9 cellular contexts compared by ENCODE assay signal in genomic region chr21:37551406-37552355, GRCh38.
DNase-seq lines count a peak whose midpoint lies in the region; ATAC-seq and TF ChIP-seq lines count a peak whose summit lies in the region.
"Had no signal": no experiment of that assay in that cellular context is flagged by ENCODE, and none has a peak within 500 bp of the region (broad histone marks: within the 10 kb centered on the region; RNA-seq: fewer than 3 reads in every experiment).

No MANE protein-coding gene starts in this region.

- H3K4me1 Mint-ChIP-seq in activated naive CD8-positive, alpha-beta T cell treated with anti-CD3 and anti-CD28 coated beads for 36 hours: peaks cover 18% of the 10 kb centered on the region

- in situ Hi-C loops in IMR-90 (cut with MboI; ENCODE audit: low sequenced_read_pairs): no loop called here

- DNase-seq in IMR-90: no peak
- DNase-seq in RPMI7951 (ENCODE audit: low read depth): peak; percentile 43
- no peak for DNase-seq in left cardiac atrium
- no peak for DNase-seq in sciatic nerve (ENCODE audit: low spot score)
- no peak for DNase-seq in NCI-H226
- no peak for DNase-seq in activated naive CD8-positive, alpha-beta T cell treated with anti-CD3 and anti-CD28 coated beads for 36 hours
- DNase-seq in activated T-cell treated with anti-CD3 and anti-CD28 coated beads, Interleukin-2, amount 50 U/mL, for 1 hour: no peak
- DNase-seq: effector memory CD4-positive, alpha-beta T cell; stimulated activated CD4-positive, alpha-beta T cell treated with anti-CD3 and anti-CD28 coated beads, Interleukin-4, amount 100 ng/mL, for 1 hour had no signal

- H3K18ac ChIP-seq in IMR-90 (ENCODE audit: low read depth, low read length): no peak overlapping the region

- no peaks in the 10 kb centered on the region for H4K20me1 ChIP-seq in IMR-90 (ENCODE audit: insufficient read depth, low read length)

- POLR2A ChIA-PET in IMR-90 (lab: Charles Lee; ENCODE audit: unreplicated experiment): no interaction called here

- no peak overlapping the region for H2BK15ac ChIP-seq in IMR-90 (ENCODE audit: low read depth, low read length)

- H3K23ac ChIP-seq in IMR-90 (ENCODE audit: low read depth, low read length): no peak overlapping the region

- dilution Hi-C loops in IMR-90 (cut with HindIII; ENCODE audit: low sequenced_read_pairs, unreplicated experiment): no loop called here

- no peak overlapping the region for H3K9ac ChIP-seq in IMR-90 (ENCODE audit: low read depth, low read length)

- no peak overlapping the region for H2BK20ac ChIP-seq in IMR-90 (ENCODE audit: low read depth, low read length)

- WGBS in IMR-90 (ENCODE audit: extremely low coverage in 2 of 2, insufficient read length in 1 of 2), 2 experiments: 61% methylated on average over 2 of the region's 22 CpGs; no CpG with 5 or more reads in 1 of the 2 experiments

- H3K36me3 ChIP-seq in IMR-90 (ENCODE audit: control insufficient read depth, insufficient read depth, low read length): no peaks in the 10 kb centered on the region

- no peak overlapping the region; the same call in 1 of the 2 replicates for H3K4me2 ChIP-seq in IMR-90 (ENCODE audit: low read depth, low read length)

- H4K8ac ChIP-seq in IMR-90 (ENCODE audit: low read depth in 2 of 2, low read length in 2 of 2): no peak overlapping the region

- H3K27ac Mint-ChIP-seq in activated naive CD8-positive, alpha-beta T cell treated with anti-CD3 and anti-CD28 coated beads for 36 hours: no peak overlapping the region

- H3K14ac ChIP-seq in IMR-90 (replicated peaks; ENCODE audit: low read depth, low read length): no peak overlapping the region

- BruUV-seq in IMR-90 (replicated peaks; lab: Mats Ljungman, UMichigan): no TSS peak

- H3K4me3 Mint-ChIP-seq in activated naive CD8-positive, alpha-beta T cell treated with anti-CD3 and anti-CD28 coated beads for 36 hours: no peak overlapping the region

- H3K9me1 ChIP-seq in IMR-90 (ENCODE audit: insufficient read depth, low read length): no peaks in the 10 kb centered on the region

- TF ChIP-seq CTCF in IMR-90 (conservative IDR thresholded peaks at IDR 0.05; ENCODE audit: low read depth, low read length): no peak

- peaks cover 13% of the 10 kb centered on the region for H3K27me3 ChIP-seq in IMR-90 (ENCODE audit: control insufficient read depth, insufficient read depth, low read length)

- no peak overlapping the region for H4K91ac ChIP-seq in IMR-90 (ENCODE audit: insufficient read depth, low read depth, low read length)

- peak; percentile 59 for ATAC-seq in IMR-90 (ENCODE audit: low read depth)
- ATAC-seq in left cardiac atrium: peak; percentile 31 to 51
- ATAC-seq in sciatic nerve: peak; percentile 30

- no peak for TF ChIP-seq RAD21 in IMR-90 (IDR thresholded peaks at IDR 0.05; ENCODE audit: low read length)

- H3K27ac ChIP-seq in IMR-90 (ENCODE audit: insufficient read depth, low read length): no peak overlapping the region

- no peaks in the 10 kb centered on the region for H3K9me3 ChIP-seq in IMR-90 (ENCODE audit: control insufficient read depth, insufficient read depth, low read length)

- peak overlapping the region; percentile 44 for H2AFZ ChIP-seq in IMR-90 (replicated peaks; ENCODE audit: low read length, poor library complexity)

- no peaks in the 10 kb centered on the region for H3K79me1 ChIP-seq in IMR-90 (ENCODE audit: low read depth in 1 of 2, low read length in 2 of 2)

- H2BK120ac ChIP-seq in IMR-90 (ENCODE audit: low read depth, low read length): no peak overlapping the region

- CTCF ChIA-PET in IMR-90 (lab: Yijun Ruan, JAX): no interaction called here

- H3K27me3 Mint-ChIP-seq in activated naive CD8-positive, alpha-beta T cell treated with anti-CD3 and anti-CD28 coated beads for 36 hours: peaks cover 40% of the 10 kb centered on the region

- no peak overlapping the region for H4K5ac ChIP-seq in IMR-90 (ENCODE audit: low read depth, low read length)

- H2AK9ac ChIP-seq in IMR-90 (replicated peaks; ENCODE audit: low read depth, low read length, poor library complexity): no peak overlapping the region

- no peak overlapping the region for H3K4ac ChIP-seq in IMR-90 (ENCODE audit: low read depth, low read length)

- no peak overlapping the region for H3K4me3 ChIP-seq in IMR-90 (ENCODE audit: insufficient read depth, low read depth, low read length)

- no peak for TF ChIP-seq POLR2A in IMR-90 (IDR thresholded peaks at IDR 0.05; ENCODE audit: low read depth, low read length)

- no peak overlapping the region for H2BK5ac ChIP-seq in IMR-90 (ENCODE audit: low read depth, low read length, poor library complexity, severe bottlenecking)

- H3K36me3 Mint-ChIP-seq in activated naive CD8-positive, alpha-beta T cell treated with anti-CD3 and anti-CD28 coated beads for 36 hours: no peaks in the 10 kb centered on the region

- intact Hi-C loops in IMR-90 (cut with micrococcal nuclease) (no loop called here), left cardiac atrium (cut with DNase I) (no loop called here), sciatic nerve (cut with DNase I) (no loop called here)

- H2AK5ac ChIP-seq in IMR-90 (ENCODE audit: low read depth, low read length): no peak overlapping the region

- H3K9me3 Mint-ChIP-seq in activated naive CD8-positive, alpha-beta T cell treated with anti-CD3 and anti-CD28 coated beads for 36 hours: no peaks in the 10 kb centered on the region

- no peak overlapping the region for H3K56ac ChIP-seq in IMR-90 (ENCODE audit: extremely low read depth, insufficient read depth, low read length)

- H3K4me1 ChIP-seq in IMR-90 (ENCODE audit: control insufficient read depth, insufficient read depth, low read length): peaks cover 5% of the 10 kb centered on the region; the same call in 1 of the 2 replicates

TF ChIP-seq in IMR-90, 13 proteins besides CTCF, POLR2A, EP300 and RAD21:
- TF ChIP-seq FOS (IDR thresholded peaks at IDR 0.05; ENCODE audit: low read depth, low read length) (no peak), MAZ (IDR thresholded peaks at IDR 0.05; ENCODE audit: borderline replicate concordance, low read depth, low read length) (no peak), RFX5 (IDR thresholded peaks at IDR 0.05; ENCODE audit: low read depth, low read length) (no peak), BHLHE40 (IDR thresholded peaks at IDR 0.05; ENCODE audit: low read depth, low read length) (no peak), MXI1 (IDR thresholded peaks at IDR 0.05; ENCODE audit: borderline replicate concordance, low read depth, low read length) (no peak), CEBPB (IDR thresholded peaks at IDR 0.05; ENCODE audit: low read depth, low read length) (no peak), ELK1 (IDR thresholded peaks at IDR 0.05; ENCODE audit: borderline replicate concordance, low read depth, low read length) (no peak)
